Comparison of ENCODE assay signal across 22 cellular contexts in the genomic region with DNA sequence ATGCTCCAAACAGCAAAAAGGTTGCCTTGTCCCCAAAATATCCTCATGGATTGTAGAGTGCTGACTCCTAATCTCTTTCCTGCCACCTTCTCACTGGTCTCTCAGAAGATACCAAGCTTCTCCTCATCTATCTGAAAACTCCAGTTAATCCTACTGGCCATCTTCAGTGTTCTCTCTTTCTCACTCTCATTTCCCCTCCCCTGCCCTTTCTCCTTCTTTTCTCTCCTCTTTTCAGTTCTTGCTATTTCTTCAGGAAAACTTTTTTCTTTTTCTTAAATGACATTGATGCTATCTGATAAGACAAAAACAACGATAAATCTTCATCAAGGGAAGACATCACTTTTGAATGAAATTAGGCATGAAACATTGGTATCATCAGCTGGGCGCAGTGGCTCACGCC.
DNase-seq lines count a peak whose midpoint lies in the region; ATAC-seq, FAIRE-seq and TF ChIP-seq lines count a peak whose summit lies in the region.
"Had no signal": no experiment of that assay in that cellular context is flagged by ENCODE, and none has a peak within 500 bp of the region (broad histone marks: within the 10 kb centered on the region; RNA-seq: fewer than 3 reads in every experiment).

No MANE protein-coding gene starts in this region.

- peak overlapping the region; percentile 21 for H3K27ac Mint-ChIP-seq in activated CD4-positive, alpha-beta T cell treated with anti-CD3 and anti-CD28 coated beads, Interleukin-2, amount 10 ng/mL, durations not matched to agents 7 days and 5 days
- peak overlapping the region; percentile 29 for H3K27ac Mint-ChIP-seq in nephron progenitor cell
- H3K27ac Mint-ChIP-seq: CD14-positive monocyte; CD4-positive, alpha-beta T cell; GM23338 had no signal

- no peak for TF ChIP-seq POLR2A in K562 (conservative IDR thresholded peaks at IDR 0.05)

- H3K36me3 ChIP-seq in K562 (ENCODE audit: control insufficient read depth, insufficient read depth, low read length), result peaks cover 28% of the 10 kb centered on the region
- no peaks in the 10 kb centered on the region for H3K36me3 ChIP-seq in aorta (ENCODE audit: control insufficient read depth in 1 of 2, insufficient read depth in 2 of 2, low read length in 1 of 2)
- H3K36me3 ChIP-seq: BE2C had no signal

- H3K4me3 ChIP-seq in K562 (no peak overlapping the region), aorta (ENCODE audit: low read length in 2 of 2) (no peak overlapping the region)
- H3K4me3 ChIP-seq: BLaER1 treated with 17β-estradiol and CSF1 and Interleukin-3, amounts not matched to agents 10 nM and 100 nM; GM12878; GM23338 had no signal

- H3K27me3 ChIP-seq in K562 (ENCODE audit: control insufficient read depth in 2 of 2, insufficient read depth in 2 of 2, low read length in 2 of 2), result no peaks in the 10 kb centered on the region
- H3K27me3 ChIP-seq in aorta (ENCODE audit: control insufficient read depth in 1 of 2, insufficient read depth in 2 of 2, low read length in 1 of 2), result no peaks in the 10 kb centered on the region
- H3K27me3 ChIP-seq: BE2C; BLaER1 treated with 17β-estradiol and CSF1 and Interleukin-3, amounts not matched to agents 10 nM and 100 nM had no signal

- no peak overlapping the region for H2AFZ ChIP-seq in K562 (ENCODE audit: low read depth, low read length)
- H2AFZ ChIP-seq: GM23338 had no signal

- H3K27ac ChIP-seq in K562 (ENCODE audit: extremely low read depth, low read depth, low read length), result no peak overlapping the region
- H3K27ac ChIP-seq in aorta (ENCODE audit: low read depth in 1 of 2, low read length in 2 of 2), result no peak overlapping the region
- H3K27ac ChIP-seq: 22Rv1; BLaER1 treated with 17β-estradiol and CSF1 and Interleukin-3, amounts not matched to agents 10 nM and 100 nM had no signal

- H3K9me3 ChIP-seq in K562 (replicated peaks; ENCODE audit: control insufficient read depth, insufficient read depth, low read depth, low read length), result no peaks in the 10 kb centered on the region
- H3K9me3 ChIP-seq in aorta (ENCODE audit: control insufficient read depth, low read length), result no peaks in the 10 kb centered on the region
- H3K9me3 ChIP-seq: BE2C; BLaER1 treated with 17β-estradiol and CSF1 and Interleukin-3, amounts not matched to agents 10 nM and 100 nM had no signal

- H3K36me3 Mint-ChIP-seq in activated CD4-positive, alpha-beta T cell treated with anti-CD3 and anti-CD28 coated beads, Interleukin-2, amount 10 ng/mL, durations not matched to agents 7 days and 5 days (ENCODE audit: low read depth), result no peaks in the 10 kb centered on the region
- H3K36me3 Mint-ChIP-seq in nephron progenitor cell (ENCODE audit: low read depth), result peaks cover 72% of the 10 kb centered on the region

- FAIRE-seq in K562 (lab: Jason Lieb, UNC), result no peak
- FAIRE-seq: A204.1, D721Med, GM12878 had no signal

- H3K4me1 ChIP-seq in K562 (replicated peaks in 1 of 2; ENCODE audit: control insufficient read depth in 2 of 2, insufficient read depth in 2 of 2, low read length in 2 of 2), result peaks cover 7 to 25% of the 10 kb centered on the region in 2 experiments; a peak in 4 of 5 replicates
- no peaks in the 10 kb centered on the region for H3K4me1 ChIP-seq in aorta (ENCODE audit: control insufficient read depth in 1 of 2, insufficient read depth in 2 of 2, low read length in 2 of 2)

- TF ChIP-seq RAD21 in K562 (CRISPR knock-in tag; conservative IDR thresholded peaks at IDR 0.05 in 1 of 2, IDR thresholded peaks at IDR 0.05 in 1 of 2), result no peak

- no peak for TF ChIP-seq CTCF in K562 (IDR thresholded peaks at IDR 0.05 in 2 of 3, conservative IDR thresholded peaks at IDR 0.05 in 1 of 3; ENCODE audit: insufficient read depth in 2 of 3, low read depth in 1 of 3, low read length in 3 of 3)
- no peak for TF ChIP-seq CTCF in nephron progenitor cell (IDR thresholded peaks at IDR 0.05)

- peaks cover 10% of the 10 kb centered on the region for H3K4me1 Mint-ChIP-seq in activated CD4-positive, alpha-beta T cell treated with anti-CD3 and anti-CD28 coated beads, Interleukin-2, amount 10 ng/mL, durations not matched to agents 7 days and 5 days
- H3K4me1 Mint-ChIP-seq in nephron progenitor cell, result peaks cover 8% of the 10 kb centered on the region
- H3K4me1 Mint-ChIP-seq: CD14-positive monocyte; CD8-positive, alpha-beta memory T cell had no signal

- no TSS peak for BruUV-seq in K562 (replicated peaks; lab: Mats Ljungman, UMichigan)

- CTCF ChIA-PET in activated CD4-positive, alpha-beta T cell treated with anti-CD3 and anti-CD28 coated beads, Interleukin-2, amount 10 ng/mL, durations not matched to agents 7 days and 5 days (lab: Charles Lee), result interaction anchor here (0.9 kb wide), 1 partner anchor 137 kb away, joined by 3 read pairs; no protein-coding TSS in a partner anchor
- CTCF ChIA-PET in K562 (lab: Yijun Ruan, JAX; ENCODE audit: low intra/inter-chr PET ratio), result no interaction called here

- H3K79me2 ChIP-seq in K562 (ENCODE audit: control insufficient read depth, insufficient read depth, low read length), result peaks cover 19% of the 10 kb centered on the region

- POLR2A ChIA-PET in activated CD4-positive, alpha-beta T cell treated with anti-CD3 and anti-CD28 coated beads, Interleukin-2, amount 10 ng/mL, durations not matched to agents 7 days and 5 days (lab: Charles Lee), result no interaction called here
- POLR2A ChIA-PET in K562 (lab: Yijun Ruan, JAX), result no interaction called here

- H3K9me1 ChIP-seq in K562 (ENCODE audit: control insufficient read depth, insufficient read depth, low read length), result no peaks in the 10 kb centered on the region

- no peak overlapping the region for H3K4me2 ChIP-seq in K562 (ENCODE audit: insufficient read depth, low read length)
- H3K4me2 ChIP-seq: BLaER1 treated with 17β-estradiol and CSF1 and Interleukin-3, amounts not matched to agents 10 nM and 100 nM; GM23338 had no signal

- TF ChIP-seq EP300 in K562 (IDR thresholded peaks at IDR 0.05; ENCODE audit: low read length), result no peak

- intact Hi-C loops in K562 (cut with micrococcal nuclease) (no loop called here), aorta (cut with DNase I) (no loop called here)

- ATAC-seq in K562, result no peak
- ATAC-seq in HG03469 (IDR thresholded peaks at IDR 0.05; ENCODE audit: unreplicated experiment), result no peak
- no peak for ATAC-seq in aorta (ENCODE audit: low FRiP score)
- ATAC-seq in GM19023 (IDR thresholded peaks at IDR 0.05; ENCODE audit: unreplicated experiment), result no peak
- ATAC-seq: GM12878, GM23338 had no signal

- H4K20me1 ChIP-seq in K562 (replicated peaks; ENCODE audit: control insufficient read depth, insufficient read depth, low read length), result no peaks in the 10 kb centered on the region
- H4K20me1 ChIP-seq: BLaER1 treated with 17β-estradiol and CSF1 and Interleukin-3, amounts not matched to agents 10 nM and 100 nM had no signal

- DNase-seq in activated CD4-positive, alpha-beta T cell treated with anti-CD3 and anti-CD28 coated beads, Interleukin-2, amount 10 ng/mL, durations not matched to agents 7 days and 5 days, result no peak
- no peak for DNase-seq in activated CD4-positive, alpha-beta T cell treated with anti-CD3 and anti-CD28 coated beads, Interleukin-2, amount 50 U/mL, for 1 hour
- DNase-seq in K562 (ENCODE audit: extremely low read depth in 1 of 4, low spot score in 3 of 4), result no peak
- no peak for DNase-seq in nephron progenitor cell
- no peak for DNase-seq in aorta
- DNase-seq: BE2C; CD4-positive, alpha-beta T cell; CD8-positive, alpha-beta memory T cell; DMS 273 treated with DMSO at 0.1 percent for 48 hours; DMS79; EL; GDM1; H9 had no signal

- H3K27me3 Mint-ChIP-seq in activated CD4-positive, alpha-beta T cell treated with anti-CD3 and anti-CD28 coated beads, Interleukin-2, amount 10 ng/mL, durations not matched to agents 7 days and 5 days, result no peaks in the 10 kb centered on the region
- no peaks in the 10 kb centered on the region for H3K27me3 Mint-ChIP-seq in nephron progenitor cell (ENCODE audit: low read depth, poor library complexity)
- H3K27me3 Mint-ChIP-seq: CD4-positive, alpha-beta T cell had no signal

- H3K9ac ChIP-seq in K562 (ENCODE audit: insufficient read depth in 1 of 2, low read depth in 2 of 2, low read length in 2 of 2), result no peak overlapping the region
- H3K9ac ChIP-seq: BLaER1 treated with 17β-estradiol and CSF1 and Interleukin-3, amounts not matched to agents 10 nM and 100 nM had no signal

- no peak overlapping the region for H3K4me3 Mint-ChIP-seq in activated CD4-positive, alpha-beta T cell treated with anti-CD3 and anti-CD28 coated beads, Interleukin-2, amount 10 ng/mL, durations not matched to agents 7 days and 5 days
- H3K4me3 Mint-ChIP-seq in nephron progenitor cell, result no peak overlapping the region
- H3K4me3 Mint-ChIP-seq: CD14-positive monocyte; CD4-positive, alpha-beta T cell; CD8-positive, alpha-beta memory T cell; GM23338; H9 had no signal

- no peaks in the 10 kb centered on the region for H3K9me3 Mint-ChIP-seq in activated CD4-positive, alpha-beta T cell treated with anti-CD3 and anti-CD28 coated beads, Interleukin-2, amount 10 ng/mL, durations not matched to agents 7 days and 5 days
- no peaks in the 10 kb centered on the region for H3K9me3 Mint-ChIP-seq in nephron progenitor cell
- H3K9me3 Mint-ChIP-seq: CD14-positive monocyte; CD4-positive, alpha-beta T cell; CD8-positive, alpha-beta memory T cell; GM23338; H9 had no signal

- in situ Hi-C loops in K562 (cut with MboI), result loop anchor here (25.0 kb wide), 1 partner anchor 486 kb away; no protein-coding TSS in a partner anchor

- 82% methylated on average over 3 of the region's 3 CpGs for WGBS in K562 (ENCODE audit: insufficient coverage, low coverage, missing lambda C conversion rate)
- 96 to 97% methylated on average over 3 of the region's 3 CpGs for WGBS in aorta, 2 donors

TF ChIP-seq in K562, 482 proteins besides CTCF, POLR2A, EP300 and RAD21:
- TF ChIP-seq NFE2L1 (tag; IDR thresholded peaks at IDR 0.05; ENCODE audit: borderline replicate concordance, low read depth) (no peak), CBFA2T3 (IDR thresholded peaks at IDR 0.05) (0 out of 2 replicates have a peak, but pooled peaks have one; percentile 17)
